1 cellular context compared by ENCODE assay signal in genomic region chr2:48343571-48344440, GRCh38.
TF ChIP-seq lines count a peak whose summit lies in the region.

No MANE protein-coding gene starts in this region.

TF ChIP-seq in HepG2, 621 proteins besides CTCF, POLR2A, EP300 and RAD21 (continued from another document):
- TF ChIP-seq ZNF687 (CRISPR knock-in tag; IDR thresholded peaks at IDR 0.05) (no peak), HHEX (CRISPR knock-in tag; IDR thresholded peaks at IDR 0.05) (no peak), CEBPB (IDR thresholded peaks at IDR 0.05; ENCODE audit: borderline replicate concordance, low read depth, low read length) (no peak), THAP7 (CRISPR knock-in tag; IDR thresholded peaks at IDR 0.05) (no peak), TCF7 (IDR thresholded peaks at IDR 0.05; ENCODE audit: low read depth) (peak; percentile 54), NFKB2 (CRISPR knock-in tag; IDR thresholded peaks at IDR 0.05; ENCODE audit: borderline replicate concordance) (no peak), CENPT (CRISPR knock-in tag; IDR thresholded peaks at IDR 0.05; ENCODE audit: low read depth) (no peak), ZNF260 (CRISPR knock-in tag; IDR thresholded peaks at IDR 0.05; ENCODE audit: borderline replicate concordance, low read depth) (no peak), ATF4 (CRISPR knock-in tag; IDR thresholded peaks at IDR 0.05) (no peak), ZGPAT (CRISPR knock-in tag; IDR thresholded peaks at IDR 0.05) (peak; percentile 54), NAIF1 (CRISPR knock-in tag; IDR thresholded peaks at IDR 0.05; ENCODE audit: borderline replicate concordance) (0 out of 2 replicates have a peak, but pooled peaks have one; percentile 11), ZNF790 (CRISPR knock-in tag; IDR thresholded peaks at IDR 0.05; ENCODE audit: borderline replicate concordance) (no peak), RBM39 (IDR thresholded peaks at IDR 0.05; ENCODE audit: low read depth, low read length, poor library complexity, severe bottlenecking) (no peak), ZFP82 (CRISPR knock-in tag; IDR thresholded peaks at IDR 0.05; ENCODE audit: borderline replicate concordance) (no peak), ETV5 (CRISPR knock-in tag; IDR thresholded peaks at IDR 0.05; ENCODE audit: borderline replicate concordance) (no peak), SOX13 (IDR thresholded peaks at IDR 0.05) (no peak), SOX13 (CRISPR knock-in tag; conservative IDR thresholded peaks at IDR 0.05 in 1 of 2, IDR thresholded peaks at IDR 0.05 in 1 of 2) (peak in 1 of 2 experiments; percentile 70; a peak in 2 of 4 replicates), CAMTA2 (CRISPR knock-in tag; IDR thresholded peaks at IDR 0.05; ENCODE audit: borderline replicate concordance) (no peak), ZNF703 (CRISPR knock-in tag; IDR thresholded peaks at IDR 0.05; ENCODE audit: borderline replicate concordance) (no peak), ZNF572 (CRISPR knock-in tag; IDR thresholded peaks at IDR 0.05) (no peak), WIZ (CRISPR knock-in tag; IDR thresholded peaks at IDR 0.05) (no peak), NFIB (CRISPR knock-in tag; IDR thresholded peaks at IDR 0.05; ENCODE audit: borderline replicate concordance) (no peak), EHMT2 (IDR thresholded peaks at IDR 0.05; ENCODE audit: borderline replicate concordance, low read depth, low read length) (no peak; the same call in 1 of the 2 replicates), ZBTB46 (CRISPR knock-in tag; IDR thresholded peaks at IDR 0.05; ENCODE audit: borderline replicate concordance) (no peak), ZNF788 (CRISPR knock-in tag; IDR thresholded peaks at IDR 0.05; ENCODE audit: borderline replicate concordance) (no peak), ZNF652 (CRISPR knock-in tag; IDR thresholded peaks at IDR 0.05; ENCODE audit: borderline replicate concordance, low read depth) (no peak; the same call in 1 of the 2 replicates), ZKSCAN8 (CRISPR knock-in tag; IDR thresholded peaks at IDR 0.05; ENCODE audit: borderline replicate concordance) (peak; percentile 43; the same call in 1 of the 2 replicates), TCF7L2 (IDR thresholded peaks at IDR 0.05; ENCODE audit: low read depth, low read length) (no peak), TP53 (CRISPR knock-in tag; conservative IDR thresholded peaks at IDR 0.05) (no peak), ZNF205 (CRISPR knock-in tag; IDR thresholded peaks at IDR 0.05) (no peak), ZNF333 (CRISPR knock-in tag; IDR thresholded peaks at IDR 0.05; ENCODE audit: borderline replicate concordance) (no peak), ZNF629 (CRISPR knock-in tag; conservative IDR thresholded peaks at IDR 0.05) (no peak), ZNF12 (CRISPR knock-in tag; IDR thresholded peaks at IDR 0.05) (no peak), ZNF670 (CRISPR knock-in tag; IDR thresholded peaks at IDR 0.05; ENCODE audit: borderline replicate concordance) (no peak), BORCS8-MEF2B (CRISPR knock-in tag; IDR thresholded peaks at IDR 0.05) (no peak), TARDBP (CRISPR knock-in tag; IDR thresholded peaks at IDR 0.05) (peak; percentile 30; the same call in 1 of the 2 replicates), TEAD2 (CRISPR knock-in tag; IDR thresholded peaks at IDR 0.05) (no peak), ZNF337 (CRISPR knock-in tag; IDR thresholded peaks at IDR 0.05; ENCODE audit: borderline replicate concordance, low read depth) (no peak)
- TF ChIP-seq, protein P1, sequence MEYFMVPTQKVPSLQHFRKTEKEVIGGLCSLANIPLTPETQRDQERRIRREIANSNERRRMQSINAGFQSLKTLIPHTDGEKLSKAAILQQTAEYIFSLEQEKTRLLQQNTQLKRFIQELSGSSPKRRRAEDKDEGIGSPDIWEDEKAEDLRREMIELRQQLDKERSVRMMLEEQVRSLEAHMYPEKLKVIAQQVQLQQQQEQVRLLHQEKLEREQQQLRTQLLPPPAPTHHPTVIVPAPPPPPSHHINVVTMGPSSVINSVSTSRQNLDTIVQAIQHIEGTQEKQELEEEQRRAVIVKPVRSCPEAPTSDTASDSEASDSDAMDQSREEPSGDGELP (IDR thresholded peaks at IDR 0.05; ENCODE audit: borderline replicate concordance, low read depth), result no peak
- TF ChIP-seq, protein P2, sequence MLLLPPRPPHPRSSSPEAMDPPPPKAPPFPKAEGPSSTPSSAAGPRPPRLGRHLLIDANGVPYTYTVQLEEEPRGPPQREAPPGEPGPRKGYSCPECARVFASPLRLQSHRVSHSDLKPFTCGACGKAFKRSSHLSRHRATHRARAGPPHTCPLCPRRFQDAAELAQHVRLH (CRISPR knock-in tag; IDR thresholded peaks at IDR 0.05; ENCODE audit: borderline replicate concordance, low read depth), result no peak
- TF ChIP-seq, protein P3, sequence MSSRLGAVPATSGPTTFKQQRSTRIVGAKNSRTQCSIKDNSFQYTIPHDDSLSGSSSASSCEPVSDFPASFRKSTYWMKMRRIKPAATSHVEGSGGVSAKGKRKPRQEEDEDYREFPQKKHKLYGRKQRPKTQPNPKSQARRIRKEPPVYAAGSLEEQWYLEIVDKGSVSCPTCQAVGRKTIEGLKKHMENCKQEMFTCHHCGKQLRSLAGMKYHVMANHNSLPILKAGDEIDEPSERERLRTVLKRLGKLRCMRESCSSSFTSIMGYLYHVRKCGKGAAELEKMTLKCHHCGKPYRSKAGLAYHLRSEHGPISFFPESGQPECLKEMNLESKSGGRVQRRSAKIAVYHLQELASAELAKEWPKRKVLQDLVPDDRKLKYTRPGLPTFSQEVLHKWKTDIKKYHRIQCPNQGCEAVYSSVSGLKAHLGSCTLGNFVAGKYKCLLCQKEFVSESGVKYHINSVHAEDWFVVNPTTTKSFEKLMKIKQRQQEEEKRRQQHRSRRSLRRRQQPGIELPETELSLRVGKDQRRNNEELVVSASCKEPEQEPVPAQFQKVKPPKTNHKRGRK (CRISPR knock-in tag; IDR thresholded peaks at IDR 0.05), result no peak
- TF ChIP-seq, protein P4, sequence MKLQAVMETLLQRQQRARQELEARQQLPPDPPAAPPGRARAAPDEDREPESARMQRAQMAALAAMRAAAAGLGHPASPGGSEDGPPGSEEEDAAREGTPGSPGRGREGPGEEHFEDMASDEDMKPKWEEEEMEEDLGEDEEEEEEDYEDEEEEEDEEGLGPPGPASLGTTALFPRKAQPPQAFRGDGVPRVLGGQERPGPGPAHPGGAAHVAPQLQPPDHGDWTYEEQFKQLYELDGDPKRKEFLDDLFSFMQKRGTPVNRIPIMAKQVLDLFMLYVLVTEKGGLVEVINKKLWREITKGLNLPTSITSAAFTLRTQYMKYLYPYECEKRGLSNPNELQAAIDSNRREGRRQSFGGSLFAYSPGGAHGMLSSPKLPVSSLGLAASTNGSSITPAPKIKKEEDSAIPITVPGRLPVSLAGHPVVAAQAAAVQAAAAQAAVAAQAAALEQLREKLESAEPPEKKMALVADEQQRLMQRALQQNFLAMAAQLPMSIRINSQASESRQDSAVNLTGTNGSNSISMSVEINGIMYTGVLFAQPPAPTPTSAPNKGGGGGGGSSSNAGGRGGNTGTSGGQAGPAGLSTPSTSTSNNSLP (IDR thresholded peaks at IDR 0.05; ENCODE audit: low read depth, low read length), result peak; percentile 85
- TF ChIP-seq, protein P5, sequence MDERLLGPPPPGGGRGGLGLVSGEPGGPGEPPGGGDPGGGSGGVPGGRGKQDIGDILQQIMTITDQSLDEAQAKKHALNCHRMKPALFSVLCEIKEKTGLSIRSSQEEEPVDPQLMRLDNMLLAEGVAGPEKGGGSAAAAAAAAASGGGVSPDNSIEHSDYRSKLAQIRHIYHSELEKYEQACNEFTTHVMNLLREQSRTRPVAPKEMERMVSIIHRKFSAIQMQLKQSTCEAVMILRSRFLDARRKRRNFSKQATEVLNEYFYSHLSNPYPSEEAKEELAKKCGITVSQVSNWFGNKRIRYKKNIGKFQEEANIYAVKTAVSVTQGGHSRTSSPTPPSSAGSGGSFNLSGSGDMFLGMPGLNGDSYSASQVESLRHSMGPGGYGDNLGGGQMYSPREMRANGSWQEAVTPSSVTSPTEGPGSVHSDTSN (CRISPR knock-in tag; IDR thresholded peaks at IDR 0.05), result no peak
- TF ChIP-seq, protein P6, sequence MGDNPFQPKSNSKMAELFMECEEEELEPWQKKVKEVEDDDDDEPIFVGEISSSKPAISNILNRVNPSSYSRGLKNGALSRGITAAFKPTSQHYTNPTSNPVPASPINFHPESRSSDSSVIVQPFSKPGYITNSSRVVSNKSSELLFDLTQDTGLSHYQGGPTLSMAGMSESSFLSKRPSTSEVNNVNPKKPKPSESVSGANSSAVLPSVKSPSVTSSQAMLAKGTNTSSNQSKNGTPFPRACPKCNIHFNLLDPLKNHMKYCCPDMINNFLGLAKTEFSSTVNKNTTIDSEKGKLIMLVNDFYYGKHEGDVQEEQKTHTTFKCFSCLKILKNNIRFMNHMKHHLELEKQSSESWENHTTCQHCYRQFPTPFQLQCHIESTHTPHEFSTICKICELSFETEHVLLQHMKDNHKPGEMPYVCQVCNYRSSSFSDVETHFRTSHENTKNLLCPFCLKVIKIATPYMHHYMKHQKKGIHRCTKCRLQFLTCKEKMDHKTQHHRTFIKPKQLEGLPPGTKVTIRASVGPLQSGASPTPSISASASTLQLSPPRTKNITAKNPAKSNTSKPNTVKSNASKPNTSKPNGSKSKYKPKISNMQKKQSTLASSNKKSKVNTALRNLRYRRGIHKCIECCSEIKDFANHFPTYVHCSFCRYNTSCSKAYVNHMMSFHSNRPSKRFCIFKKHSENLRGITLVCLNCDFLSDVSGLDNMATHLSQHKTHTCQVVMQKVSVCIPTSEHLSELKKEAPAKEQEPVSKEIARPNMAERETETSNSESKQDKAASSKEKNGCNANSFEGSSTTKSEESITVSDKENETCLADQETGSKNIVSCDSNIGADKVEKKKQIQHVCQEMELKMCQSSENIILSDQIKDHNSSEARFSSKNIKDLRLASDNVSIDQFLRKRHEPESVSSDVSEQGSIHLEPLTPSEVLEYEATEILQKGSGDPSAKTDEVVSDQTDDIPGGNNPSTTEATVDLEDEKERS (CRISPR knock-in tag; IDR thresholded peaks at IDR 0.05), result no peak
- TF ChIP-seq, protein P7, sequence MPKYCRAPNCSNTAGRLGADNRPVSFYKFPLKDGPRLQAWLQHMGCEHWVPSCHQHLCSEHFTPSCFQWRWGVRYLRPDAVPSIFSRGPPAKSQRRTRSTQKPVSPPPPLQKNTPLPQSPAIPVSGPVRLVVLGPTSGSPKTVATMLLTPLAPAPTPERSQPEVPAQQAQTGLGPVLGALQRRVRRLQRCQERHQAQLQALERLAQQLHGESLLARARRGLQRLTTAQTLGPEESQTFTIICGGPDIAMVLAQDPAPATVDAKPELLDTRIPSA (CRISPR knock-in tag; IDR thresholded peaks at IDR 0.05; ENCODE audit: borderline replicate concordance), result no peak
